8 cellular contexts compared by ENCODE assay signal in the genomic region with DNA sequence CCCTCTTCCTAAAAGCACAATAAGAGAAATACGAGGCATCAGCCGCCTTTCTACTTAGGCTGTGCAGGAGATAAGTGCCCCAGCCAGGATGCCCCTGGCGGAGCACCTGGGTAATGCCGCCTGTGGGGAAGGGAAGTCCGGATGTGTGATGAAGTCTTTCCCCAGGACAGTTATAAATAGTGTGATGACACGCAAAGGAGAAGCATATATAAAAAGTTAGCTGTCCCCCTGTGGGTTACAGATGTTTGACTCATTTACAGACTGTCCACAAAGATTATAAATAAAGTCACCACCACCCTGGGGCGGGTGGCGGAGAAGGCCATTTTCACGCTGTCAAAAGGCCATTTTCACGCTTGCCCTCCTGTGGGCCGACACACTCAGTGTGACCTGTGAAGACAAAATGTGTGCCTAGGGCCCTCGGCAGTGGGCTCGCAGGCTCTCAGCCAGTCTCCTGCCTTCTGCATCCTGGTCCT. TPM values are rescaled to one million over a fixed set of nuclear protein-coding genes. Genes with fewer than 3 reads are reported as not detected.
DNase-seq lines count a peak whose midpoint lies in the region; ATAC-seq and TF ChIP-seq lines count a peak whose summit lies in the region.

No MANE protein-coding gene starts in this region.

- no peak overlapping the region for H3K4me3 ChIP-seq in breast epithelium

- POLR2A ChIA-PET in MCF 10A (lab: Yijun Ruan, JAX): no interaction called here

- peak; percentile 26 for ATAC-seq in HG03342 (IDR thresholded peaks at IDR 0.05; ENCODE audit: unreplicated experiment)
- ATAC-seq in HG02763 (IDR thresholded peaks at IDR 0.05; ENCODE audit: unreplicated experiment): no peak

- H3K9me3 Mint-ChIP-seq in MCF 10A (ENCODE audit: unreplicated experiment) (no peaks in the 10 kb centered on the region), osteocyte (ENCODE audit: unreplicated experiment) (no peaks in the 10 kb centered on the region)

- H3K27ac ChIP-seq in breast epithelium: no peak overlapping the region

- CTCF ChIA-PET in MCF 10A (lab: Yijun Ruan, JAX): interaction anchor here (0.6 to 2.2 kb wide), 9 partner anchors 10 to 1074 kb away, joined by 3 to 6 read pairs (median 4); no protein-coding TSS in a partner anchor

- H3K9me3 ChIP-seq in breast epithelium: no peaks in the 10 kb centered on the region

- H3K4me3 Mint-ChIP-seq in MCF 10A (ENCODE audit: unreplicated experiment): no peak overlapping the region
- no peak overlapping the region for H3K4me3 Mint-ChIP-seq in osteocyte (ENCODE audit: unreplicated experiment)

- H3K36me3 ChIP-seq in breast epithelium: no peaks in the 10 kb centered on the region

- H3K36me3 Mint-ChIP-seq in MCF 10A (ENCODE audit: insufficient read depth, unreplicated experiment) (no peaks in the 10 kb centered on the region), osteocyte (ENCODE audit: unreplicated experiment) (no peaks in the 10 kb centered on the region)

- H3K27ac Mint-ChIP-seq in MCF 10A (ENCODE audit: low read depth, unreplicated experiment) (no peak overlapping the region), osteocyte (ENCODE audit: unreplicated experiment) (peak overlapping the region; percentile 1)

- H3K4me1 Mint-ChIP-seq in MCF 10A (ENCODE audit: insufficient read depth, unreplicated experiment) (peaks cover 19% of the 10 kb centered on the region), osteocyte (ENCODE audit: unreplicated experiment) (peaks cover 46% of the 10 kb centered on the region)

- TF ChIP-seq CTCF in MCF 10A (IDR thresholded peaks at IDR 0.05; ENCODE audit: unreplicated experiment) (peak; percentile 73), breast epithelium (IDR thresholded peaks at IDR 0.05) (peak in 1 of 3 donors; percentile 22), osteocyte (IDR thresholded peaks at IDR 0.05) (peak; percentile 72)

- peaks cover 0 to 17% of the 10 kb centered on the region in 2 donors for H3K27me3 ChIP-seq in breast epithelium

- peak; percentile 75 for DNase-seq in MCF 10A (ENCODE audit: unreplicated experiment)
- no peak for DNase-seq in breast epithelium (ENCODE audit: low spot score in 2 of 2)
- peak; percentile 53 for DNase-seq in SIG-M5 (lab: John Stamatoyannopoulos, UW)
- peak; percentile 84 for DNase-seq in dermis blood vessel endothelial cell
- no peak for DNase-seq in osteocyte (ENCODE audit: extremely low spot score, unreplicated experiment)
- no peak for DNase-seq in kidney glomerular epithelial cell (lab: John Stamatoyannopoulos, UW)

- no TSS peak for BruUV-seq in MCF 10A (replicated peaks; lab: Mats Ljungman, UMichigan)

- no peaks in the 10 kb centered on the region for H3K4me1 ChIP-seq in breast epithelium

- TF ChIP-seq POLR2A in breast epithelium (IDR thresholded peaks at IDR 0.05): no peak

- H3K27me3 Mint-ChIP-seq in MCF 10A (ENCODE audit: insufficient read depth, unreplicated experiment) (peaks cover 52% of the 10 kb centered on the region), osteocyte (ENCODE audit: unreplicated experiment) (peaks cover under 1% of the 10 kb centered on the region)

- intact Hi-C loops in MCF 10A (cut with micrococcal nuclease): no loop called here
- intact Hi-C loops in breast epithelium (cut with DNase I; ENCODE audit: low total_unique reads): no loop called here

RNA-seq across cellular contexts. Expression of a gene that starts 6.3 kb away (rescaled TPM):
- total RNA-seq in MCF 10A (2022) (0.07 TPM in 1 of 2 replicates, not detected in the other), breast epithelium (1 to 10 TPM in 2 of 3 donors, under 1 TPM in 1; 0.96 to 1.6 (median 1.0) TPM), dermis blood vessel endothelial cell (1.7 and 3.6 TPM in 2 replicates), osteocyte (0.16 and 0.29 TPM in 2 replicates)

Comparison
In these comparisons a context has a peak if more than half of its experiments do, and no peak if none do; other contexts are left out.
1. DNase-seq: peak in MCF 10A (single experiment), SIG-M5 (single experiment) and dermis blood vessel endothelial cell (single experiment); none in breast epithelium (0 of 2), osteocyte (single experiment) and kidney glomerular epithelial cell (single experiment).